Comparison of ENCODE assay signal across 22 cellular contexts in the genomic region with DNA sequence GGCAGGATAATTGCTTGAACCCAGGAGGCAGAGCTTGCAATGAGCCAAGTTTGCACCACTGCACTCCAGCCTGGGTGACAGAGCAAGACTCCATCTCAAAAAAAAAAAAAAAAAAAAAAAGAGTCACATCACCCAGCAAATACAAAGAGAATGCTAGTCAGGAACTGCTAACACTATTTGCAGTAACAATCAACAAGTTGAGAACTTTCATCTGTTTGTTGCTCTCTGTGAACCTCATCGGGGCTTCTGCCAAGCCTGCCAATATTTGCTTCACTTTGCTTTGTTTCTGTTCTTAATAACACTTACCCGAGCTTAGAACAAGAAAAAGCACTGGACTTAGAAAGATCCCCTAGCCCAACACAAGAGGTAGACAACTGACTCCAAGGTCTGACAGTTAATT.
"Had no signal": no experiment of that assay in that cellular context is flagged by ENCODE, and none has a peak within 500 bp of the region (broad histone marks: within the 10 kb centered on the region; RNA-seq: fewer than 3 reads in every experiment).

No MANE protein-coding gene starts in this region.

- H3K4me3 ChIP-seq: colonic mucosa, esophagus muscularis mucosa, gastroesophageal sphincter, heart left ventricle, left lung, lower lobe of right lung had no signal

- ATAC-seq: effector memory CD8-positive, alpha-beta T cell; foreskin keratinocyte; gastroesophageal sphincter; heart left ventricle; left cardiac atrium; left lung; left ventricle myocardium superior; lower lobe of right lung; naive thymus-derived CD4-positive, alpha-beta T cell had no signal

- FAIRE-seq: endometrium, frontal cortex, keratinocyte had no signal

- H3K36me3 ChIP-seq: colonic mucosa, esophagus muscularis mucosa, gastroesophageal sphincter, heart left ventricle, left lung, lower lobe of right lung had no signal

- H3K27ac ChIP-seq: colonic mucosa, epithelial cell of prostate, esophagus muscularis mucosa, foreskin keratinocyte, gastroesophageal sphincter, heart left ventricle, left lung, lower lobe of right lung had no signal

- H3K27me3 ChIP-seq: colonic mucosa, esophagus muscularis mucosa, foreskin keratinocyte, gastroesophageal sphincter, heart left ventricle, left lung had no signal

- H3K9me3 ChIP-seq: colonic mucosa, esophagus muscularis mucosa, gastroesophageal sphincter, heart left ventricle, left lung, lower lobe of right lung had no signal

- DNase-seq: colonic mucosa; cortex of kidney; effector CD8-positive, alpha-beta T cell; effector memory CD8-positive, alpha-beta T cell; endodermal cell; erythroblast; foreskin keratinocyte; heart left ventricle; hippocampal formation; left cardiac atrium; left lung; left ventricle myocardium superior; lower lobe of right lung; mesenchymal stem cell; midbrain; naive thymus-derived CD4-positive, alpha-beta T cell had no signal

- H3K4me1 ChIP-seq: foreskin keratinocyte had no signal
